Comparison of ENCODE assay signal across 7 cellular contexts in the genomic region with DNA sequence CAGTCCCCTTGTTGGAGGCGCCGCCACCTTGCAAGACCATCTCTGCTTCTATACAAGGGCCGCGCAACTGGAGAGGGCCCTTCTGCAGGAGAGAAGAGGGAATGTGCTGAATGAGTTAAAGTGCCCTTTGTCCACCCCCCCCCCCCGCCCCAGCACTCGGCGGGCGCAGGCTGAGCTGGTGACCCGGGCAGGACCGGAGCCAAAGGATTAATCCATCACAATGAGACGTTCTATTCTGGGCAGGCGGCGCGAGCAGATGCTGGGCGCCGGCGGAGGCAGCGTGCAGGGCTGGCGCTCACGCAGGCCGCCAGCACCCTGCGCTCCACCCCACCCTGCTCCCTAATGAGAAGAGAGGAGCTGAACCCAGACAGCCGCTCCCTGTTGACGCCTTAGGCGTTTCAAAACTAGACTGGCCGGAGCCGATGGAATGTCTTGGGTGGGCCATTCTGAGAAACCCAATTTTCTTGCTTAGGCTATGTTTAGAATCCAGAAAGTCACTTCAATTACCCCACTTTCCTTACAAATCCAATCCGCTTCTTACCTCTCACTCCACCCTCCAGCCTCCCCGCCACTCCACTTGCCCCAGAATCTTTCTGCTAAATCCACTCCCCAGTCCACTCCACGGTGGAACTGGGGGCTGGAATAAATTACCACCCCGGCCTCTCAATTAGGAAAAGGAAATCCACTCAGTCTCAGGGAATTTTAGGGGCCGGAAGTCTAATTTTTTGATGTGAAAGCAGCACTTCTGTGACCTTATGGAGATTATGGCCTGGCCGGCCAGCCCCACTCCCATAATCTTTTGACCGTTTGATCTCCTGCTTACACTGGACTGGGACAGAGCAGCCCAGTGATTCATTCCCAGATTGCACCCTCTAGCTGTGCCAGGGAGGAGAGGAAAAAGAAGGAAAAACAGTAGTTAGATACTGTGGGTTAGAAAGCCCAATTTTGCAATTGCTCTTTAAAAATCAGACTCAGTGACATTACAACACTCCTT. TPM values are rescaled to one million over a fixed set of nuclear protein-coding genes. Genes with fewer than 3 reads are reported as not detected.
A peak's percentile ranks its signal among the peaks of the same experiment; 100 is the strongest.
DNase-seq lines count a peak whose midpoint lies in the region; ATAC-seq and TF ChIP-seq lines count a peak whose summit lies in the region.

No MANE protein-coding gene starts in this region.

- no peak overlapping the region; the same call in 1 of the 2 replicates for H3K27ac ChIP-seq in HUES6 (ENCODE audit: low read depth, low read length)
- H3K27ac ChIP-seq in heart left ventricle, result peak overlapping the region; percentile 34 to 90 (median 80)

- WGBS in heart left ventricle, 4 donors, result 2 to 8% (median 3%) methylated on average over 30 to 34 of the region's 34 CpGs

- peak overlapping the region; percentile 60 for H3K4me3 ChIP-seq in HUES6 (ENCODE audit: low read depth, low read length)
- 0 out of 2 replicates have a peak overlapping the region, but pooled peaks have one; percentile 27 for H3K4me3 ChIP-seq in WI38 (ENCODE audit: low read depth, low read length)
- H3K4me3 ChIP-seq in heart left ventricle, result peak overlapping the region in 9 of 12 donors; percentile 0 to 35 (median 17)

- no peaks in the 10 kb centered on the region for H3K9me3 Mint-ChIP-seq in effector memory CD8-positive, alpha-beta T cell

- DNase-seq in heart left ventricle, result peak; percentile 65 to 88 (median 75)
- DNase-seq in putamen (ENCODE audit: low spot score), result peak; percentile 67
- DNase-seq in DMS153 treated with DMSO at 0.1 percent for 48 hours (lab: John Stamatoyannopoulos, UW; ENCODE audit: unreplicated experiment), result no peak
- DNase-seq in effector memory CD8-positive, alpha-beta T cell, result no peak
- DNase-seq in NK-92 (lab: John Stamatoyannopoulos, UW; ENCODE audit: unreplicated experiment), result no peak

- no peaks in the 10 kb centered on the region for H3K36me3 Mint-ChIP-seq in effector memory CD8-positive, alpha-beta T cell (ENCODE audit: insufficient read depth)

- H3K4me1 ChIP-seq in HUES6 (ENCODE audit: control insufficient read depth, insufficient read depth, low read length) (peaks cover 25% of the 10 kb centered on the region), heart left ventricle (peaks cover 0 to 67% (median 23%) of the 10 kb centered on the region in 12 donors)

- TF ChIP-seq CTCF in WI38 (IDR thresholded peaks at IDR 0.05; ENCODE audit: low read depth, low read length) (0 out of 2 replicates have a peak, but pooled peaks have one; percentile 15), heart left ventricle (IDR thresholded peaks at IDR 0.05) (peak in 2 of 12 donors; percentile 14 to 20)

- peak; percentile 87 to 96 (median 94) for ATAC-seq in heart left ventricle
- no peak for ATAC-seq in effector memory CD8-positive, alpha-beta T cell (replicated peaks)

- no peak overlapping the region for H3K4me3 Mint-ChIP-seq in effector memory CD8-positive, alpha-beta T cell

- H3K4me1 Mint-ChIP-seq in effector memory CD8-positive, alpha-beta T cell (ENCODE audit: low read depth in 2 of 2), result peaks cover 0 to 2% of the 10 kb centered on the region in 2 donors

- H3K27me3 Mint-ChIP-seq in effector memory CD8-positive, alpha-beta T cell, result peaks cover 51 to 80% of the 10 kb centered on the region in 2 donors

- H3K36me3 ChIP-seq in HUES6 (ENCODE audit: control insufficient read depth, insufficient read depth, low read length) (no peaks in the 10 kb centered on the region), heart left ventricle (no peaks in the 10 kb centered on the region)

- peak in 1 of 2 donors; percentile 37 for TF ChIP-seq POLR2A in heart left ventricle (IDR thresholded peaks at IDR 0.05)

- no peak overlapping the region for H3K27ac Mint-ChIP-seq in effector memory CD8-positive, alpha-beta T cell

- H3K9me3 ChIP-seq in HUES6 (ENCODE audit: control insufficient read depth, insufficient read depth, low read depth, low read length) (peaks cover 2% of the 10 kb centered on the region; the same call in 1 of the 2 replicates), heart left ventricle (no peaks in the 10 kb centered on the region)

- H3K27me3 ChIP-seq in HUES6 (ENCODE audit: control insufficient read depth, insufficient read depth, low read length) (peaks cover 6% of the 10 kb centered on the region; the same call in 1 of the 2 replicates), heart left ventricle (peaks cover 0 to 18% (median 0%) of the 10 kb centered on the region in 9 donors)

- intact Hi-C loops in heart left ventricle (cut with DNase I), result loop anchor here in 5 of 10 donors (2.0 to 10.0 kb wide), 5 partner anchors 63 to 75 kb away; partner anchors contain the start of gene ACTC1 (in 1 of the 5)

- no peak overlapping the region for H3K9ac ChIP-seq in HUES6 (ENCODE audit: low read length)

RNA-seq across cellular contexts. Expression of gene GJD2, which starts 32.7 kb away (rescaled TPM):
- under 1 TPM in 4 of 9 donors, not detected in 5; 0.19 to 0.31 (median 0.26) TPM for total RNA-seq in heart left ventricle
- under 1 TPM in 1 of 2 donors, not detected in 1; 0.04 TPM for polyA plus RNA-seq in heart left ventricle

Comparison
In these comparisons a context has a peak if more than half of its experiments do, and no peak if none do; other contexts are left out.
1. DNase-seq: peak in heart left ventricle (5 of 5) and putamen (single experiment); none in DMS153 treated with DMSO at 0.1 percent for 48 hours (single experiment), effector memory CD8-positive, alpha-beta T cell (0 of 3) and NK-92 (single experiment).
2. Peak in every context shown above with its lines, with median percentiles within 50 percentile points of each other: H3K4me3 ChIP-seq.